1 cellular context compared by ENCODE assay signal in the genomic region with DNA sequence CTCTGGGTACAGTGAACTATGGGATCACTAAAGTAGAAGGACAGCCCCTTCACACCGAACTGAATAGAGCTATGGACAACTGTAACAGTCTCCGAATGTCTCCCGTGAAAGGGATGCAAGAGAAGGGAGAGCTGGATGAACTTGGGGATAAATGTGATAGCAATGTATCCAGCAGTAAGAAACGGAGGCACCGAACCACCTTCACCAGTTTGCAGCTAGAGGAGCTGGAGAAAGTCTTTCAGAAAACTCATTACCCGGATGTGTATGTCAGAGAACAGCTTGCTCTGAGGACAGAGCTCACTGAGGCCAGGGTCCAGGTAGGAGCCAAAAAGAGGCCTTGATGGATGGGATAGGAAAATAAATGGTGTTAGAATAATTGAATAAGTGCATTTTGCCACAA.
TF ChIP-seq lines count a peak whose summit lies in the region.

No MANE protein-coding gene starts in this region.

TF ChIP-seq in GM23338, 12 proteins besides CTCF, POLR2A, EP300 and RAD21 (continued from another document):
- TF ChIP-seq, protein P1, sequence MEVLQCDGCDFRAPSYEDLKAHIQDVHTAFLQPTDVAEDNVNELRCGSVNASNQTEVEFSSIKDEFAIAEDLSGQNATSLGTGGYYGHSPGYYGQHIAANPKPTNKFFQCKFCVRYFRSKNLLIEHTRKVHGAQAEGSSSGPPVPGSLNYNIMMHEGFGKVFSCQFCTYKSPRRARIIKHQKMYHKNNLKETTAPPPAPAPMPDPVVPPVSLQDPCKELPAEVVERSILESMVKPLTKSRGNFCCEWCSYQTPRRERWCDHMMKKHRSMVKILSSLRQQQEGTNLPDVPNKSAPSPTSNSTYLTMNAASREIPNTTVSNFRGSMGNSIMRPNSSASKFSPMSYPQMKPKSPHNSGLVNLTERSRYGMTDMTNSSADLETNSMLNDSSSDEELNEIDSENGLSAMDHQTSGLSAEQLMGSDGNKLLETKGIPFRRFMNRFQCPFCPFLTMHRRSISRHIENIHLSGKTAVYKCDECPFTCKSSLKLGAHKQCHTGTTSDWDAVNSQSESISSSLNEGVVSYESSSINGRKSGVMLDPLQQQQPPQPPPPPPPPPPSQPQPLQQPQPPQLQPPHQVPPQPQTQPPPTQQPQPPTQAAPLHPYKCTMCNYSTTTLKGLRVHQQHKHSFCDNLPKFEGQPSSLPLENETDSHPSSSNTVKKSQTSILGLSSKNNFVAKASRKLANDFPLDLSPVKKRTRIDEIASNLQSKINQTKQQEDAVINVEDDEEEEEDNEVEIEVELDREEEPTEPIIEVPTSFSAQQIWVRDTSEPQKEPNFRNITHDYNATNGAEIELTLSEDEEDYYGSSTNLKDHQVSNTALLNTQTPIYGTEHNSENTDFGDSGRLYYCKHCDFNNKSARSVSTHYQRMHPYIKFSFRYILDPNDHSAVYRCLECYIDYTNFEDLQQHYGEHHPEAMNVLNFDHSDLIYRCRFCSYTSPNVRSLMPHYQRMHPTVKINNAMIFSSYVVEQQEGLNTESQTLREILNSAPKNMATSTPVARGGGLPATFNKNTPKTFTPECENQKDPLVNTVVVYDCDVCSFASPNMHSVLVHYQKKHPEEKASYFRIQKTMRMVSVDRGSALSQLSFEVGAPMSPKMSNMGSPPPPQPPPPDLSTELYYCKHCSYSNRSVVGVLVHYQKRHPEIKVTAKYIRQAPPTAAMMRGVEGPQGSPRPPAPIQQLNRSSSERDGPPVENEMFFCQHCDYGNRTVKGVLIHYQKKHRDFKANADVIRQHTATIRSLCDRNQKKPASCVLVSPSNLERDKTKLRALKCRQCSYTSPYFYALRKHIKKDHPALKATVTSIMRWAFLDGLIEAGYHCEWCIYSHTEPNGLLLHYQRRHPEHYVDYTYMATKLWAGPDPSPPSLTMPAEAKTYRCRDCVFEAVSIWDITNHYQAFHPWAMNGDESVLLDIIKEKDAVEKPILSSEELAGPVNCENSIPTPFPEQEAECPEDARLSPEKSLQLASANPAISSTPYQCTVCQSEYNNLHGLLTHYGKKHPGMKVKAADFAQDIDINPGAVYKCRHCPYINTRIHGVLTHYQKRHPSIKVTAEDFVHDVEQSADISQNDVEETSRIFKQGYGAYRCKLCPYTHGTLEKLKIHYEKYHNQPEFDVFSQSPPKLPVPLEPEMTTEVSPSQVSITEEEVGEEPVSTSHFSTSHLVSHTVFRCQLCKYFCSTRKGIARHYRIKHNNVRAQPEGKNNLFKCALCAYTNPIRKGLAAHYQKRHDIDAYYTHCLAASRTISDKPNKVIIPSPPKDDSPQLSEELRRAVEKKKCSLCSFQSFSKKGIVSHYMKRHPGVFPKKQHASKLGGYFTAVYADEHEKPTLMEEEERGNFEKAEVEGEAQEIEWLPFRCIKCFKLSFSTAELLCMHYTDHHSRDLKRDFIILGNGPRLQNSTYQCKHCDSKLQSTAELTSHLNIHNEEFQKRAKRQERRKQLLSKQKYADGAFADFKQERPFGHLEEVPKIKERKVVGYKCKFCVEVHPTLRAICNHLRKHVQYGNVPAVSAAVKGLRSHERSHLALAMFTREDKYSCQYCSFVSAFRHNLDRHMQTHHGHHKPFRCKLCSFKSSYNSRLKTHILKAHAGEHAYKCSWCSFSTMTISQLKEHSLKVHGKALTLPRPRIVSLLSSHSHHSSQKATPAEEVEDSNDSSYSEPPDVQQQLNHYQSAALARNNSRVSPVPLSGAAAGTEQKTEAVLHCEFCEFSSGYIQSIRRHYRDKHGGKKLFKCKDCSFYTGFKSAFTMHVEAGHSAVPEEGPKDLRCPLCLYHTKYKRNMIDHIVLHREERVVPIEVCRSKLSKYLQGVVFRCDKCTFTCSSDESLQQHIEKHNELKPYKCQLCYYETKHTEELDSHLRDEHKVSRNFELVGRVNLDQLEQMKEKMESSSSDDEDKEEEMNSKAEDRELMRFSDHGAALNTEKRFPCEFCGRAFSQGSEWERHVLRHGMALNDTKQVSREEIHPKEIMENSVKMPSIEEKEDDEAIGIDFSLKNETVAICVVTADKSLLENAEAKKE (CRISPR knock-in tag; IDR thresholded peaks at IDR 0.05), result no peak
- TF ChIP-seq POLR2AphosphoS5 (IDR thresholded peaks at IDR 0.05; ENCODE audit: low read depth) (no peak), NANOG (IDR thresholded peaks at IDR 0.05; ENCODE audit: borderline replicate concordance) (no peak), STAT1 (IDR thresholded peaks at IDR 0.05; ENCODE audit: unreplicated experiment) (no peak), JUNB (IDR thresholded peaks at IDR 0.05; ENCODE audit: unreplicated experiment) (no peak), CREB1 (CRISPR knock-in tag; IDR thresholded peaks at IDR 0.05; ENCODE audit: low read depth) (no peak), EZH2 (IDR thresholded peaks at IDR 0.05; ENCODE audit: low read depth, unreplicated experiment) (no peak)
